Comparison of ENCODE assay signal across 31 cellular contexts in the genomic region with DNA sequence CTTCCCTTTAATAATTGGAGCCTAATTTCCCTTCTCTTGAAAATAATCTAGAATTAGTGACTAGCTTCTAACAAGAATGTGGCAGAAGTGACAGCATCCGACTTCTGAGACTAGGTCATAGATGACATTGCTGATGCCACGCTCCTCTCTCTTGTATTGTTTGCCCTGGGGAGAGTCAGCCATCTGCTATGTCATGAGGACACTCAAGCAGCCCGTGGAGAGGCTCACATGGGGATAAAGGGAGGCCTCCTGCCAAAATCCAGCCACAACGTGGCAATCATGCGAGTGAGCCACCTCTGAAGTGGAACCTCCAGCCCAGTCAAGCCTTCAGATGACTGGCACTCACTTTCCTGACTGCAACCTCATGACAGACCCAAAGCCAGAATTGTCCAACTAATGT. TPM values are rescaled to one million over a fixed set of nuclear protein-coding genes. Genes with fewer than 3 reads are reported as not detected.
DNase-seq lines count a peak whose midpoint lies in the region; ATAC-seq and TF ChIP-seq lines count a peak whose summit lies in the region.
"Had no signal": no experiment of that assay in that cellular context is flagged by ENCODE, and none has a peak within 500 bp of the region (broad histone marks: within the 10 kb centered on the region; RNA-seq: fewer than 3 reads in every experiment).

No MANE protein-coding gene starts in this region.

- H3K36me3 ChIP-seq in mammary epithelial cell (ENCODE audit: insufficient read depth, low read length) (no peaks in the 10 kb centered on the region), OCI-LY1 (ENCODE audit: insufficient read depth, low read length) (no peaks in the 10 kb centered on the region)
- H3K36me3 ChIP-seq: BLaER1, colonic mucosa had no signal

- BruUV-seq in mammary epithelial cell (replicated peaks; lab: Mats Ljungman, UMichigan) (no TSS peak), MCF 10A (replicated peaks; lab: Mats Ljungman, UMichigan) (no TSS peak)

- H3K27me3 ChIP-seq in mammary epithelial cell (ENCODE audit: insufficient read depth, low read length) (no peaks in the 10 kb centered on the region), OCI-LY1 (ENCODE audit: insufficient read depth, low read length) (no peaks in the 10 kb centered on the region)
- H3K27me3 ChIP-seq: BLaER1, colonic mucosa, foreskin keratinocyte had no signal

- H3K9me3 Mint-ChIP-seq in MCF 10A (ENCODE audit: unreplicated experiment) (peaks cover 3% of the 10 kb centered on the region), glutamatergic neuron (ENCODE audit: unreplicated experiment) (peaks cover 3% of the 10 kb centered on the region)
- H3K9me3 Mint-ChIP-seq: activated naive CD4-positive, alpha-beta T cell treated with anti-CD3 and anti-CD28 coated beads for 36 hours; activated T-cell treated with anti-CD3 and anti-CD28 coated beads, Interleukin-2, amount 50 U/mL, for 72 hours; naive thymus-derived CD8-positive, alpha-beta T cell; stimulated activated effector memory CD8-positive, alpha-beta T cell treated with anti-CD3 and anti-CD28 coated beads, Interleukin-12 subunit alpha, Interleukin-12 subunit beta, amount 100 ng/mL, for 72 hours had no signal

- H3K4me3 ChIP-seq in mammary epithelial cell (replicated peaks in 1 of 3; ENCODE audit: insufficient read depth in 1 of 3, low read depth in 2 of 3, low read length in 3 of 3) (no peak overlapping the region), OCI-LY1 (ENCODE audit: low read depth, low read length, poor library complexity, severe bottlenecking) (no peak overlapping the region)
- H3K4me3 ChIP-seq: BLaER1, colonic mucosa had no signal

- no peak for DNase-seq in mammary epithelial cell
- DNase-seq in MCF 10A (ENCODE audit: unreplicated experiment) = no peak
- DNase-seq in glutamatergic neuron = peak; percentile 23
- DNase-seq in left colon = no peak
- no peak for DNase-seq in occipital lobe (lab: John Stamatoyannopoulos, UW)
- no peak for DNase-seq in OCI-M2 (lab: John Stamatoyannopoulos, UW; ENCODE audit: unreplicated experiment)
- DNase-seq in COR-L47 (lab: John Stamatoyannopoulos, UW) = no peak
- DNase-seq: ACHN; activated CD4-positive, alpha-beta T cell treated with anti-CD3 and anti-CD28 coated beads for 36 hours; activated naive CD4-positive, alpha-beta T cell treated with anti-CD3 and anti-CD28 coated beads for 36 hours; activated T-cell treated with anti-CD3 and anti-CD28 coated beads, Interleukin-2, amount 50 U/mL, for 72 hours; Caco-2; colonic mucosa; effector memory CD4-positive, alpha-beta T cell; EL; foreskin keratinocyte; KBM-7; naive thymus-derived CD8-positive, alpha-beta T cell; NCI-H1436; NCI-H748 treated with DMSO at 0.1 percent for 48 hours; retina; small intestine; stimulated activated CD4-positive, alpha-beta T cell treated with anti-CD3 and anti-CD28 coated beads, Interleukin-2, amount 100 ng/mL, for 24 hours had no signal

- POLR2A ChIA-PET in MCF 10A (lab: Yijun Ruan, JAX) = interaction anchor here (0.7 kb wide), 1 partner anchor 707 kb away, joined by 3 read pairs; no protein-coding TSS in a partner anchor

- intact Hi-C loops in mammary epithelial cell (cut with micrococcal nuclease) = no loop called here
- intact Hi-C loops in MCF 10A (cut with micrococcal nuclease) = no loop called here
- intact Hi-C loops in left colon (cut with DNase I, micrococcal nuclease) = no loop called here

- no peaks in the 10 kb centered on the region for H3K4me1 Mint-ChIP-seq in MCF 10A (ENCODE audit: insufficient read depth, unreplicated experiment)
- H3K4me1 Mint-ChIP-seq in glutamatergic neuron (ENCODE audit: low read depth, unreplicated experiment) = peaks cover 2% of the 10 kb centered on the region
- H3K4me1 Mint-ChIP-seq: stimulated activated effector memory CD8-positive, alpha-beta T cell treated with anti-CD3 and anti-CD28 coated beads, Interleukin-12 subunit alpha, Interleukin-12 subunit beta, amount 100 ng/mL, for 72 hours had no signal

- H3K4me3 Mint-ChIP-seq in MCF 10A (ENCODE audit: unreplicated experiment) (no peak overlapping the region), glutamatergic neuron (ENCODE audit: unreplicated experiment) (no peak overlapping the region)
- H3K4me3 Mint-ChIP-seq: activated CD4-positive, alpha-beta T cell treated with anti-CD3 and anti-CD28 coated beads for 36 hours; activated naive CD4-positive, alpha-beta T cell treated with anti-CD3 and anti-CD28 coated beads for 36 hours; activated T-cell treated with anti-CD3 and anti-CD28 coated beads, Interleukin-2, amount 50 U/mL, for 72 hours; naive thymus-derived CD8-positive, alpha-beta T cell; stimulated activated effector memory CD8-positive, alpha-beta T cell treated with anti-CD3 and anti-CD28 coated beads, Interleukin-12 subunit alpha, Interleukin-12 subunit beta, amount 100 ng/mL, for 72 hours had no signal

- H3K79me2 ChIP-seq in mammary epithelial cell (ENCODE audit: insufficient read depth, low read length) (no peaks in the 10 kb centered on the region), OCI-LY1 (ENCODE audit: insufficient read depth, low read length) (no peaks in the 10 kb centered on the region)

- H3K9me3 ChIP-seq in mammary epithelial cell (replicated peaks; ENCODE audit: insufficient read depth, low read length) (no peaks in the 10 kb centered on the region), OCI-LY1 (ENCODE audit: low read length) (0 out of 2 replicates have a peak, but pooled peaks cover 2% of the 10 kb centered on the region)
- H3K9me3 ChIP-seq: BLaER1, Caco-2, colonic mucosa had no signal

- peak overlapping the region; percentile 37 for H2AFZ ChIP-seq in mammary epithelial cell (ENCODE audit: low read depth, low read length)
- H2AFZ ChIP-seq in OCI-LY1 (ENCODE audit: low read length) = peak overlapping the region; percentile 13; the same call in 1 of the 2 replicates

- H3F3A ChIP-seq in OCI-LY1 (ENCODE audit: insufficient read depth, low read length) = no peaks in the 10 kb centered on the region

- H3K4me1 ChIP-seq in mammary epithelial cell (ENCODE audit: insufficient read depth, low read length) (no peaks in the 10 kb centered on the region), OCI-LY1 (ENCODE audit: insufficient read depth, low read length, severe bottlenecking) (peaks cover 10% of the 10 kb centered on the region)
- H3K4me1 ChIP-seq: Caco-2, colonic mucosa, foreskin keratinocyte had no signal

- H3K9me2 ChIP-seq in OCI-LY1 (ENCODE audit: low read depth, low read length) = no peaks in the 10 kb centered on the region

- H3K36me3 Mint-ChIP-seq in MCF 10A (ENCODE audit: insufficient read depth, unreplicated experiment) (no peaks in the 10 kb centered on the region), glutamatergic neuron (ENCODE audit: unreplicated experiment) (peaks cover 1% of the 10 kb centered on the region)
- H3K36me3 Mint-ChIP-seq: naive thymus-derived CD8-positive, alpha-beta T cell; stimulated activated effector memory CD8-positive, alpha-beta T cell treated with anti-CD3 and anti-CD28 coated beads, Interleukin-12 subunit alpha, Interleukin-12 subunit beta, amount 100 ng/mL, for 72 hours had no signal

- TF ChIP-seq CTCF in mammary epithelial cell (conservative IDR thresholded peaks at IDR 0.05 in 1 of 2, IDR thresholded peaks at IDR 0.05 in 1 of 2; ENCODE audit: extremely low read depth in 1 of 2, insufficient read depth in 1 of 2, low read depth in 1 of 2, low read length in 2 of 2) (no peak), MCF 10A (IDR thresholded peaks at IDR 0.05; ENCODE audit: unreplicated experiment) (no peak), OCI-LY1 (IDR thresholded peaks at IDR 0.05; ENCODE audit: low read length) (no peak), glutamatergic neuron (IDR thresholded peaks at IDR 0.05; ENCODE audit: partially characterized antibody, unreplicated experiment) (no peak)

- H3K27ac ChIP-seq in mammary epithelial cell (ENCODE audit: insufficient read depth, low read depth, low read length) (no peak overlapping the region), OCI-LY1 (ENCODE audit: low read depth, low read length, poor library complexity, severe bottlenecking) (no peak overlapping the region)
- H3K27ac ChIP-seq: BLaER1, colonic mucosa, foreskin keratinocyte had no signal

- dilution Hi-C loops in mammary epithelial cell (cut with HindIII; ENCODE audit: low sequenced_read_pairs) = no loop called here

- no peak overlapping the region for H3K27ac Mint-ChIP-seq in MCF 10A (ENCODE audit: low read depth, unreplicated experiment)
- H3K27ac Mint-ChIP-seq in glutamatergic neuron (ENCODE audit: unreplicated experiment) = peak overlapping the region; percentile 60
- H3K27ac Mint-ChIP-seq: activated CD4-positive, alpha-beta T cell treated with anti-CD3 and anti-CD28 coated beads for 36 hours; activated naive CD4-positive, alpha-beta T cell treated with anti-CD3 and anti-CD28 coated beads for 36 hours; activated T-cell treated with anti-CD3 and anti-CD28 coated beads, Interleukin-2, amount 50 U/mL, for 72 hours; naive thymus-derived CD8-positive, alpha-beta T cell; stimulated activated effector memory CD8-positive, alpha-beta T cell treated with anti-CD3 and anti-CD28 coated beads, Interleukin-12 subunit alpha, Interleukin-12 subunit beta, amount 100 ng/mL, for 72 hours had no signal

- H3K9ac ChIP-seq in mammary epithelial cell (ENCODE audit: insufficient read depth, low read length) (no peak overlapping the region), OCI-LY1 (ENCODE audit: low read length) (no peak overlapping the region)
- H3K9ac ChIP-seq: BLaER1 had no signal

- CTCF ChIA-PET in mammary epithelial cell (lab: Charles Lee; ENCODE audit: low non-redundant PET) = no interaction called here
- CTCF ChIA-PET in MCF 10A (lab: Yijun Ruan, JAX) = interaction anchor here (0.6 to 0.7 kb wide), 3 partner anchors 10 to 402 kb away, joined by 3 read pairs; no protein-coding TSS in a partner anchor

- no peaks in the 10 kb centered on the region for H3K27me3 Mint-ChIP-seq in MCF 10A (ENCODE audit: insufficient read depth, unreplicated experiment)
- peaks cover 2% of the 10 kb centered on the region for H3K27me3 Mint-ChIP-seq in glutamatergic neuron (ENCODE audit: unreplicated experiment)

- H3K4me2 ChIP-seq in mammary epithelial cell (ENCODE audit: insufficient read depth, low read depth, low read length) (no peak overlapping the region), OCI-LY1 (ENCODE audit: low read length) (no peak overlapping the region)
- H3K4me2 ChIP-seq: BLaER1 had no signal

- in situ Hi-C loops in mammary epithelial cell (cut with MboI; ENCODE audit: low sequenced_read_pairs in 2 of 2) = no loop called here

- H4K20me1 ChIP-seq in mammary epithelial cell (ENCODE audit: insufficient read depth, low read length) (no peaks in the 10 kb centered on the region), OCI-LY1 (ENCODE audit: insufficient read depth, low read length) (no peaks in the 10 kb centered on the region)
- H4K20me1 ChIP-seq: BLaER1 had no signal

- WGBS in mammary epithelial cell (ENCODE audit: low coverage, missing lambda C conversion rate) = 70% methylated on average over 5 of the region's 5 CpGs

- no peak for ATAC-seq in left colon
- ATAC-seq: activated CD4-positive, alpha-beta T cell treated with anti-CD3 and anti-CD28 coated beads for 36 hours; activated T-cell treated with anti-CD3 and anti-CD28 coated beads, Interleukin-2, amount 50 U/mL, for 72 hours; esophagus mucosa; foreskin keratinocyte; HCT116; naive thymus-derived CD8-positive, alpha-beta T cell; Panc1; stimulated activated effector memory CD8-positive, alpha-beta T cell treated with anti-CD3 and anti-CD28 coated beads, Interleukin-12 subunit alpha, Interleukin-12 subunit beta, amount 100 ng/mL, for 72 hours had no signal

RNA-seq across cellular contexts. Expression of a gene that starts 54.2 kb away (rescaled TPM):
- total RNA-seq in mammary epithelial cell (1 to 10 TPM in 1 of 2 donors, under 1 TPM in 1; 0.28 to 2.7 TPM), MCF 10A (2022) (4.2 and 4.5 TPM in 2 replicates), glutamatergic neuron (ENCODE audit: unreplicated experiment) (not detected), left colon (1 to 10 TPM; 1.7 to 3.6 TPM), occipital lobe (12.2 TPM)
- 0.42 TPM for polyA plus RNA-seq in mammary epithelial cell
- polyA minus RNA-seq in mammary epithelial cell = 2.4 TPM
- total RNA-seq: activated CD4-positive, alpha-beta T cell treated with anti-CD3 and anti-CD28 coated beads for 36 hours; activated naive CD4-positive, alpha-beta T cell treated with anti-CD3 and anti-CD28 coated beads for 36 hours; activated T-cell treated with anti-CD3 and anti-CD28 coated beads, Interleukin-2, amount 50 U/mL, for 72 hours; osteocyte; T-helper 1 cell treated with Interleukin-12 subunit alpha and Interleukin-12 subunit beta and Interleukin-4 antibody, amounts not matched to agents 30 ng/mL and 1 ng/mL, for 36 hours had no signal
